1 cellular context compared by ENCODE assay signal in the genomic region with DNA sequence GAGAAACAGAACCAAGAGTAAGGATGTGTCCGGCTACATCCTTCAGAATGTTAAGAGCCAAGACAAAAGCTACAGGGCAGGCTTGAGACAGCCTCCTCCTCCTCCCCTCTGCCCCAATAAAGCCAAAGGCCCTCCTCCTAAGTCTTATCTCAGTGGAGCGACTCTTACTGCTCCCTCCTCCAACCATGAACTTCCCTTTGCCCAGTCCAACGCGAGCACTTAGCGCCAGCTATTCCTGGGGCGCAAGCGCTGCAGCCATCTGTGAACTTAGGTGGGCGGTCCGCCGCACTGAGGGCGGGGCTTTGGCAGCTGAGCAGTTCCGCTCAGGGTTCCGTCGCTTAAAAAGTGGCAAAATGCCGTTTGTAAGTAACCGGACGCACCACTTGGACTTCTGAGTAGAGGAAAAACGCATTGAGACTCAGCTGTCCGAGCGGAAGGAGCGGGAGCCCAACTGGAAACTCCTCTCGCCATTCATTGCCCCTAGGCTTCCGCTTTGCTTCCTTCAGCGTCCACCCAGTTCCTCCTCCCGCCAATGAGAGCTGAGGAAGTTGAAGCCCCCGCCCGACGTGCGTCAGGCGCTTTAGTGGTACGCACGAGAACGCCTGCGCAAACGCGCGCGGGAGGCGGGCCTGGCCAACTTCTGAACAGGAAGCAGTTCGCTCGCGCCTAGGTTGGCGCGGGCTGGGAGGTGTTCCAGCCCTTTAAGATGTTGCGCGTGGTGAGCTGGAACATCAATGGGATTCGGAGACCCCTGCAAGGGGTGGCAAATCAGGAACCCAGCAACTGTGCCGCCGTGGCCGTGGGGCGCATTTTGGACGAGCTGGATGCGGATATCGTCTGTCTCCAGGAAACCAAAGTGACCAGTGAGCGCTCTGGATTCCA.
TF ChIP-seq lines count a peak whose summit lies in the region.

A gene with protein sequence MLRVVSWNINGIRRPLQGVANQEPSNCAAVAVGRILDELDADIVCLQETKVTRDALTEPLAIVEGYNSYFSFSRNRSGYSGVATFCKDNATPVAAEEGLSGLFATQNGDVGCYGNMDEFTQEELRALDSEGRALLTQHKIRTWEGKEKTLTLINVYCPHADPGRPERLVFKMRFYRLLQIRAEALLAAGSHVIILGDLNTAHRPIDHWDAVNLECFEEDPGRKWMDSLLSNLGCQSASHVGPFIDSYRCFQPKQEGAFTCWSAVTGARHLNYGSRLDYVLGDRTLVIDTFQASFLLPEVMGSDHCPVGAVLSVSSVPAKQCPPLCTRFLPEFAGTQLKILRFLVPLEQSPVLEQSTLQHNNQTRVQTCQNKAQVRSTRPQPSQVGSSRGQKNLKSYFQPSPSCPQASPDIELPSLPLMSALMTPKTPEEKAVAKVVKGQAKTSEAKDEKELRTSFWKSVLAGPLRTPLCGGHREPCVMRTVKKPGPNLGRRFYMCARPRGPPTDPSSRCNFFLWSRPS (plus strand): TSS at position 647 of the 882 bp plus-strand sequence. CDS start 60 bp downstream, at position 707.

TF ChIP-seq in HepG2, 621 proteins besides CTCF, POLR2A, EP300 and RAD21 (continued from another document and continues in another):
- TF ChIP-seq, protein P1, sequence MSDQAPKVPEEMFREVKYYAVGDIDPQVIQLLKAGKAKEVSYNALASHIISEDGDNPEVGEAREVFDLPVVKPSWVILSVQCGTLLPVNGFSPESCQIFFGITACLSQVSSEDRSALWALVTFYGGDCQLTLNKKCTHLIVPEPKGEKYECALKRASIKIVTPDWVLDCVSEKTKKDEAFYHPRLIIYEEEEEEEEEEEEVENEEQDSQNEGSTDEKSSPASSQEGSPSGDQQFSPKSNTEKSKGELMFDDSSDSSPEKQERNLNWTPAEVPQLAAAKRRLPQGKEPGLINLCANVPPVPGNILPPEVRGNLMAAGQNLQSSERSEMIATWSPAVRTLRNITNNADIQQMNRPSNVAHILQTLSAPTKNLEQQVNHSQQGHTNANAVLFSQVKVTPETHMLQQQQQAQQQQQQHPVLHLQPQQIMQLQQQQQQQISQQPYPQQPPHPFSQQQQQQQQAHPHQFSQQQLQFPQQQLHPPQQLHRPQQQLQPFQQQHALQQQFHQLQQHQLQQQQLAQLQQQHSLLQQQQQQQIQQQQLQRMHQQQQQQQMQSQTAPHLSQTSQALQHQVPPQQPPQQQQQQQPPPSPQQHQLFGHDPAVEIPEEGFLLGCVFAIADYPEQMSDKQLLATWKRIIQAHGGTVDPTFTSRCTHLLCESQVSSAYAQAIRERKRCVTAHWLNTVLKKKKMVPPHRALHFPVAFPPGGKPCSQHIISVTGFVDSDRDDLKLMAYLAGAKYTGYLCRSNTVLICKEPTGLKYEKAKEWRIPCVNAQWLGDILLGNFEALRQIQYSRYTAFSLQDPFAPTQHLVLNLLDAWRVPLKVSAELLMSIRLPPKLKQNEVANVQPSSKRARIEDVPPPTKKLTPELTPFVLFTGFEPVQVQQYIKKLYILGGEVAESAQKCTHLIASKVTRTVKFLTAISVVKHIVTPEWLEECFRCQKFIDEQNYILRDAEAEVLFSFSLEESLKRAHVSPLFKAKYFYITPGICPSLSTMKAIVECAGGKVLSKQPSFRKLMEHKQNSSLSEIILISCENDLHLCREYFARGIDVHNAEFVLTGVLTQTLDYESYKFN (CRISPR knock-in tag; conservative IDR thresholded peaks at IDR 0.05) = 0 out of 2 replicates have a peak, but pooled peaks have one; percentile 22
- TF ChIP-seq CCAR2 (optimal IDR thresholded peaks at IDR 0.05; ENCODE audit: low read depth, low read length) = no peak
- no peak for TF ChIP-seq GLI4 (CRISPR knock-in tag; IDR thresholded peaks at IDR 0.05; ENCODE audit: borderline replicate concordance)
- TF ChIP-seq, protein P2, sequence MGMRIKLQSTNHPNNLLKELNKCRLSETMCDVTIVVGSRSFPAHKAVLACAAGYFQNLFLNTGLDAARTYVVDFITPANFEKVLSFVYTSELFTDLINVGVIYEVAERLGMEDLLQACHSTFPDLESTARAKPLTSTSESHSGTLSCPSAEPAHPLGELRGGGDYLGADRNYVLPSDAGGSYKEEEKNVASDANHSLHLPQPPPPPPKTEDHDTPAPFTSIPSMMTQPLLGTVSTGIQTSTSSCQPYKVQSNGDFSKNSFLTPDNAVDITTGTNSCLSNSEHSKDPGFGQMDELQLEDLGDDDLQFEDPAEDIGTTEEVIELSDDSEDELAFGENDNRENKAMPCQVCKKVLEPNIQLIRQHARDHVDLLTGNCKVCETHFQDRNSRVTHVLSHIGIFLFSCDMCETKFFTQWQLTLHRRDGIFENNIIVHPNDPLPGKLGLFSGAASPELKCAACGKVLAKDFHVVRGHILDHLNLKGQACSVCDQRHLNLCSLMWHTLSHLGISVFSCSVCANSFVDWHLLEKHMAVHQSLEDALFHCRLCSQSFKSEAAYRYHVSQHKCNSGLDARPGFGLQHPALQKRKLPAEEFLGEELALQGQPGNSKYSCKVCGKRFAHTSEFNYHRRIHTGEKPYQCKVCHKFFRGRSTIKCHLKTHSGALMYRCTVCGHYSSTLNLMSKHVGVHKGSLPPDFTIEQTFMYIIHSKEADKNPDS (CRISPR knock-in tag; IDR thresholded peaks at IDR 0.05) = no peak
- TF ChIP-seq, protein P3, sequence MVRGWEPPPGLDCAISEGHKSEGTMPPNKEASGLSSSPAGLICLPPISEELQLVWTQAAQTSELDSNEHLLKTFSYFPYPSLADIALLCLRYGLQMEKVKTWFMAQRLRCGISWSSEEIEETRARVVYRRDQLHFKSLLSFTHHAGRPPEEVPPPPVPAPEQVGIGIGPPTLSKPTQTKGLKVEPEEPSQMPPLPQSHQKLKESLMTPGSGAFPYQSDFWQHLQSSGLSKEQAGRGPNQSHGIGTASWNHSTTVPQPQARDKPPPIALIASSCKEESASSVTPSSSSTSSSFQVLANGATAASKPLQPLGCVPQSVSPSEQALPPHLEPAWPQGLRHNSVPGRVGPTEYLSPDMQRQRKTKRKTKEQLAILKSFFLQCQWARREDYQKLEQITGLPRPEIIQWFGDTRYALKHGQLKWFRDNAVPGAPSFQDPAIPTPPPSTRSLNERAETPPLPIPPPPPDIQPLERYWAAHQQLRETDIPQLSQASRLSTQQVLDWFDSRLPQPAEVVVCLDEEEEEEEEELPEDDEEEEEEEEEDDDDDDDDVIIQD (CRISPR knock-in tag; IDR thresholded peaks at IDR 0.05; ENCODE audit: low read depth) = no peak
- TF ChIP-seq, protein P4, sequence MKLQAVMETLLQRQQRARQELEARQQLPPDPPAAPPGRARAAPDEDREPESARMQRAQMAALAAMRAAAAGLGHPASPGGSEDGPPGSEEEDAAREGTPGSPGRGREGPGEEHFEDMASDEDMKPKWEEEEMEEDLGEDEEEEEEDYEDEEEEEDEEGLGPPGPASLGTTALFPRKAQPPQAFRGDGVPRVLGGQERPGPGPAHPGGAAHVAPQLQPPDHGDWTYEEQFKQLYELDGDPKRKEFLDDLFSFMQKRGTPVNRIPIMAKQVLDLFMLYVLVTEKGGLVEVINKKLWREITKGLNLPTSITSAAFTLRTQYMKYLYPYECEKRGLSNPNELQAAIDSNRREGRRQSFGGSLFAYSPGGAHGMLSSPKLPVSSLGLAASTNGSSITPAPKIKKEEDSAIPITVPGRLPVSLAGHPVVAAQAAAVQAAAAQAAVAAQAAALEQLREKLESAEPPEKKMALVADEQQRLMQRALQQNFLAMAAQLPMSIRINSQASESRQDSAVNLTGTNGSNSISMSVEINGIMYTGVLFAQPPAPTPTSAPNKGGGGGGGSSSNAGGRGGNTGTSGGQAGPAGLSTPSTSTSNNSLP (IDR thresholded peaks at IDR 0.05; ENCODE audit: low read depth, low read length) = no peak
- TF ChIP-seq SAFB2 (CRISPR knock-in tag; IDR thresholded peaks at IDR 0.05; ENCODE audit: borderline replicate concordance, low read depth) = no peak
- TF ChIP-seq ZMYM2 (CRISPR knock-in tag; IDR thresholded peaks at IDR 0.05) = no peak
- no peak for TF ChIP-seq TCF7 (IDR thresholded peaks at IDR 0.05; ENCODE audit: low read depth)
- TF ChIP-seq, protein P5, sequence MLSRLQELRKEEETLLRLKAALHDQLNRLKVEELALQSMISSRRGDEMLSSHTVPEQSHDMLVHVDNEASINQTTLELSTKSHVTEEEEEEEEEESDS (CRISPR knock-in tag; IDR thresholded peaks at IDR 0.05; ENCODE audit: borderline replicate concordance) = no peak
- TF ChIP-seq, protein P6, sequence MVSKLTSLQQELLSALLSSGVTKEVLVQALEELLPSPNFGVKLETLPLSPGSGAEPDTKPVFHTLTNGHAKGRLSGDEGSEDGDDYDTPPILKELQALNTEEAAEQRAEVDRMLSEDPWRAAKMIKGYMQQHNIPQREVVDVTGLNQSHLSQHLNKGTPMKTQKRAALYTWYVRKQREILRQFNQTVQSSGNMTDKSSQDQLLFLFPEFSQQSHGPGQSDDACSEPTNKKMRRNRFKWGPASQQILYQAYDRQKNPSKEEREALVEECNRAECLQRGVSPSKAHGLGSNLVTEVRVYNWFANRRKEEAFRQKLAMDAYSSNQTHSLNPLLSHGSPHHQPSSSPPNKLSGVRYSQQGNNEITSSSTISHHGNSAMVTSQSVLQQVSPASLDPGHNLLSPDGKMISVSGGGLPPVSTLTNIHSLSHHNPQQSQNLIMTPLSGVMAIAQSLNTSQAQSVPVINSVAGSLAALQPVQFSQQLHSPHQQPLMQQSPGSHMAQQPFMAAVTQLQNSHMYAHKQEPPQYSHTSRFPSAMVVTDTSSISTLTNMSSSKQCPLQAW (CRISPR knock-in tag; IDR thresholded peaks at IDR 0.05) = peak; percentile 18; the same call in 1 of the 2 replicates
- TF ChIP-seq, protein P7, sequence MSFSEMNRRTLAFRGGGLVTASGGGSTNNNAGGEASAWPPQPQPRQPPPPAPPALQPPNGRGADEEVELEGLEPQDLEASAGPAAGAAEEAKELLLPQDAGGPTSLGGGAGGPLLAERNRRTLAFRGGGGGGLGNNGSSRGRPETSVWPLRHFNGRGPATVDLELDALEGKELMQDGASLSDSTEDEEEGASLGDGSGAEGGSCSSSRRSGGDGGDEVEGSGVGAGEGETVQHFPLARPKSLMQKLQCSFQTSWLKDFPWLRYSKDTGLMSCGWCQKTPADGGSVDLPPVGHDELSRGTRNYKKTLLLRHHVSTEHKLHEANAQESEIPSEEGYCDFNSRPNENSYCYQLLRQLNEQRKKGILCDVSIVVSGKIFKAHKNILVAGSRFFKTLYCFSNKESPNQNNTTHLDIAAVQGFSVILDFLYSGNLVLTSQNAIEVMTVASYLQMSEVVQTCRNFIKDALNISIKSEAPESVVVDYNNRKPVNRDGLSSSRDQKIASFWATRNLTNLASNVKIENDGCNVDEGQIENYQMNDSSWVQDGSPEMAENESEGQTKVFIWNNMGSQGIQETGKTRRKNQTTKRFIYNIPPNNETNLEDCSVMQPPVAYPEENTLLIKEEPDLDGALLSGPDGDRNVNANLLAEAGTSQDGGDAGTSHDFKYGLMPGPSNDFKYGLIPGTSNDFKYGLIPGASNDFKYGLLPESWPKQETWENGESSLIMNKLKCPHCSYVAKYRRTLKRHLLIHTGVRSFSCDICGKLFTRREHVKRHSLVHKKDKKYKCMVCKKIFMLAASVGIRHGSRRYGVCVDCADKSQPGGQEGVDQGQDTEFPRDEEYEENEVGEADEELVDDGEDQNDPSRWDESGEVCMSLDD (CRISPR knock-in tag; IDR thresholded peaks at IDR 0.05; ENCODE audit: borderline replicate concordance) = no peak
- TF ChIP-seq BCL6 (CRISPR knock-in tag; IDR thresholded peaks at IDR 0.05) = no peak
- TF ChIP-seq, protein P8, sequence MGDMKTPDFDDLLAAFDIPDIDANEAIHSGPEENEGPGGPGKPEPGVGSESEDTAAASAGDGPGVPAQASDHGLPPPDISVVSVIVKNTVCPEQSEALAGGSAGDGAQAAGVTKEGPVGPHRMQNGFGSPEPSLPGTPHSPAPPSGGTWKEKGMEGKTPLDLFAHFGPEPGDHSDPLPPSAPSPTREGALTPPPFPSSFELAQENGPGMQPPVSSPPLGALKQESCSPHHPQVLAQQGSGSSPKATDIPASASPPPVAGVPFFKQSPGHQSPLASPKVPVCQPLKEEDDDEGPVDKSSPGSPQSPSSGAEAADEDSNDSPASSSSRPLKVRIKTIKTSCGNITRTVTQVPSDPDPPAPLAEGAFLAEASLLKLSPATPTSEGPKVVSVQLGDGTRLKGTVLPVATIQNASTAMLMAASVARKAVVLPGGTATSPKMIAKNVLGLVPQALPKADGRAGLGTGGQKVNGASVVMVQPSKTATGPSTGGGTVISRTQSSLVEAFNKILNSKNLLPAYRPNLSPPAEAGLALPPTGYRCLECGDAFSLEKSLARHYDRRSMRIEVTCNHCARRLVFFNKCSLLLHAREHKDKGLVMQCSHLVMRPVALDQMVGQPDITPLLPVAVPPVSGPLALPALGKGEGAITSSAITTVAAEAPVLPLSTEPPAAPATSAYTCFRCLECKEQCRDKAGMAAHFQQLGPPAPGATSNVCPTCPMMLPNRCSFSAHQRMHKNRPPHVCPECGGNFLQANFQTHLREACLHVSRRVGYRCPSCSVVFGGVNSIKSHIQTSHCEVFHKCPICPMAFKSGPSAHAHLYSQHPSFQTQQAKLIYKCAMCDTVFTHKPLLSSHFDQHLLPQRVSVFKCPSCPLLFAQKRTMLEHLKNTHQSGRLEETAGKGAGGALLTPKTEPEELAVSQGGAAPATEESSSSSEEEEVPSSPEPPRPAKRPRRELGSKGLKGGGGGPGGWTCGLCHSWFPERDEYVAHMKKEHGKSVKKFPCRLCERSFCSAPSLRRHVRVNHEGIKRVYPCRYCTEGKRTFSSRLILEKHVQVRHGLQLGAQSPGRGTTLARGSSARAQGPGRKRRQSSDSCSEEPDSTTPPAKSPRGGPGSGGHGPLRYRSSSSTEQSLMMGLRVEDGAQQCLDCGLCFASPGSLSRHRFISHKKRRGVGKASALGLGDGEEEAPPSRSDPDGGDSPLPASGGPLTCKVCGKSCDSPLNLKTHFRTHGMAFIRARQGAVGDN (CRISPR knock-in tag; IDR thresholded peaks at IDR 0.05) = peak; percentile 65
- TF ChIP-seq, protein P9, sequence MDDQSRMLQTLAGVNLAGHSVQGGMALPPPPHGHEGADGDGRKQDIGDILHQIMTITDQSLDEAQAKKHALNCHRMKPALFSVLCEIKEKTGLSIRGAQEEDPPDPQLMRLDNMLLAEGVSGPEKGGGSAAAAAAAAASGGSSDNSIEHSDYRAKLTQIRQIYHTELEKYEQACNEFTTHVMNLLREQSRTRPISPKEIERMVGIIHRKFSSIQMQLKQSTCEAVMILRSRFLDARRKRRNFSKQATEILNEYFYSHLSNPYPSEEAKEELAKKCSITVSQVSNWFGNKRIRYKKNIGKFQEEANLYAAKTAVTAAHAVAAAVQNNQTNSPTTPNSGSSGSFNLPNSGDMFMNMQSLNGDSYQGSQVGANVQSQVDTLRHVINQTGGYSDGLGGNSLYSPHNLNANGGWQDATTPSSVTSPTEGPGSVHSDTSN (CRISPR knock-in tag; IDR thresholded peaks at IDR 0.05; ENCODE audit: borderline replicate concordance) = no peak
- no peak for TF ChIP-seq ZSCAN9 (CRISPR knock-in tag; IDR thresholded peaks at IDR 0.05; ENCODE audit: borderline replicate concordance)
- TF ChIP-seq, protein P10, sequence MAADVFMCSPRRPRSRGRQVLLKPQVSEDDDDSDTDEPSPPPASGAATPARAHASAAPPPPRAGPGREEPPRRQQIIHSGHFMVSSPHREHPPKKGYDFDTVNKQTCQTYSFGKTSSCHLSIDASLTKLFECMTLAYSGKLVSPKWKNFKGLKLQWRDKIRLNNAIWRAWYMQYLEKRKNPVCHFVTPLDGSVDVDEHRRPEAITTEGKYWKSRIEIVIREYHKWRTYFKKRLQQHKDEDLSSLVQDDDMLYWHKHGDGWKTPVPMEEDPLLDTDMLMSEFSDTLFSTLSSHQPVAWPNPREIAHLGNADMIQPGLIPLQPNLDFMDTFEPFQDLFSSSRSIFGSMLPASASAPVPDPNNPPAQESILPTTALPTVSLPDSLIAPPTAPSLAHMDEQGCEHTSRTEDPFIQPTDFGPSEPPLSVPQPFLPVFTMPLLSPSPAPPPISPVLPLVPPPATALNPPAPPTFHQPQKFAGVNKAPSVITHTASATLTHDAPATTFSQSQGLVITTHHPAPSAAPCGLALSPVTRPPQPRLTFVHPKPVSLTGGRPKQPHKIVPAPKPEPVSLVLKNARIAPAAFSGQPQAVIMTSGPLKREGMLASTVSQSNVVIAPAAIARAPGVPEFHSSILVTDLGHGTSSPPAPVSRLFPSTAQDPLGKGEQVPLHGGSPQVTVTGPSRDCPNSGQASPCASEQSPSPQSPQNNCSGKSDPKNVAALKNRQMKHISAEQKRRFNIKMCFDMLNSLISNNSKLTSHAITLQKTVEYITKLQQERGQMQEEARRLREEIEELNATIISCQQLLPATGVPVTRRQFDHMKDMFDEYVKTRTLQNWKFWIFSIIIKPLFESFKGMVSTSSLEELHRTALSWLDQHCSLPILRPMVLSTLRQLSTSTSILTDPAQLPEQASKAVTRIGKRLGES (CRISPR knock-in tag; IDR thresholded peaks at IDR 0.05; ENCODE audit: borderline replicate concordance) = no peak
- no peak for TF ChIP-seq CHD4 (IDR thresholded peaks at IDR 0.05; ENCODE audit: borderline replicate concordance, low read length)
